36 cellular contexts compared by ENCODE assay signal in genomic region chr2:37864217-37864616, GRCh38.
"Had no signal": no experiment of that assay in that cellular context is flagged by ENCODE, and none has a peak within 500 bp of the region (broad histone marks: within the 10 kb centered on the region; RNA-seq: fewer than 3 reads in every experiment).

No MANE protein-coding gene starts in this region.

- FAIRE-seq: astrocyte had no signal

- ATAC-seq: activated naive CD4-positive, alpha-beta T cell treated with anti-CD3 and anti-CD28 coated beads, Interleukin-2, amount 50 U/mL, for 72 hours; activated T-cell treated with anti-CD3 and anti-CD28 coated beads, Interleukin-2, amount 50 U/mL, for 4 hours; body of pancreas; PC-3; Right ventricle myocardium inferior had no signal

- H3K36me3 ChIP-seq: adrenal gland, Peyer's patch had no signal

- H3K4me3 Mint-ChIP-seq: activated B cell treated with CpG ODN at 0.5 μM for 24 hours; activated CD4-positive, alpha-beta memory T cell treated with anti-CD3 and anti-CD28 coated beads for 36 hours; activated naive CD4-positive, alpha-beta T cell treated with anti-CD3 and anti-CD28 coated beads for 36 hours; activated T-cell treated with anti-CD3 and anti-CD28 coated beads, Interleukin-2, amount 50 U/mL, for 4 hours; activated T-helper 1 cell treated with anti-CD3 and anti-CD28 coated beads, Interleukin-12 subunit alpha, Interleukin-12 subunit beta, Interleukin-2, Interleukin-4 antibody, amounts not matched to agents 30 ng/mL and 10 ng/mL and 1 ng/mL, durations not matched to agents 14 hours and 24 hours and 36 hours had no signal

- H3K9me3 ChIP-seq: adrenal gland, Peyer's patch had no signal

- H3K27me3 ChIP-seq: adrenal gland, body of pancreas, Peyer's patch had no signal

- DNase-seq: activated B cell treated with CpG ODN at 0.5 μM for 24 hours; activated CD4-positive, alpha-beta memory T cell treated with anti-CD3 and anti-CD28 coated beads for 36 hours; activated CD4-positive, alpha-beta T cell treated with anti-CD3 and anti-CD28 coated beads for 4 hours; activated CD4-positive, alpha-beta T cell treated with anti-CD3 and anti-CD28 coated beads, Interleukin-2, amount 50 U/mL, for 1 hour; activated CD4-positive, CD25-positive, alpha-beta regulatory T cell treated with anti-CD3 and anti-CD28 coated beads, Interleukin-2, amount 50 U/mL, for 72 hours; activated CD8-positive, alpha-beta memory T cell treated with anti-CD3 and anti-CD28 coated beads, Interleukin-2, amount 50 U/mL, for 4 hours; activated gamma-delta T cell treated with Interleukin-2 at 50 U/mL for 16 hours; activated naive CD4-positive, alpha-beta T cell treated with anti-CD3 and anti-CD28 coated beads for 36 hours; activated T-cell treated with anti-CD3 and anti-CD28 coated beads for 4 hours; activated T-cell treated with anti-CD3 and anti-CD28 coated beads, Interleukin-2, amount 50 U/mL, for 4 hours; adrenal gland; body of pancreas; caudate nucleus; Kasumi-1; KG1; MM.1S; MV-4-11; NCI-H1092; NCI-H1436 treated with DMSO at 0.1 percent for 48 hours; NCI-H1694 treated with DMSO at 0.1 percent for 48 hours; NCI-H2029; NCI-H510A; NCI-H748 treated with DMSO at 0.1 percent for 48 hours; NK-92 treated with Interleukin-12 subunit alpha and Interleukin-12 subunit beta, amount 100 ng/mL, for 24 hours; PC-3; Peyer's patch; SIG-M5; SW 1271; T-helper 1 cell; T-helper 2 cell; T1000 had no signal

- H3K4me3 ChIP-seq: adrenal gland, body of pancreas, Peyer's patch had no signal

- H3K4me1 ChIP-seq: adrenal gland, Peyer's patch had no signal

- H3K9me3 Mint-ChIP-seq: activated T-helper 1 cell treated with anti-CD3 and anti-CD28 coated beads, Interleukin-12 subunit alpha, Interleukin-12 subunit beta, Interleukin-2, Interleukin-4 antibody, amounts not matched to agents 30 ng/mL and 10 ng/mL and 1 ng/mL, durations not matched to agents 14 hours and 24 hours and 36 hours had no signal

- H3K36me3 Mint-ChIP-seq: activated CD4-positive, alpha-beta memory T cell treated with anti-CD3 and anti-CD28 coated beads for 36 hours; activated naive CD4-positive, alpha-beta T cell treated with anti-CD3 and anti-CD28 coated beads, Interleukin-2, amount 50 U/mL, for 72 hours had no signal

- H3K27ac ChIP-seq: adrenal gland, body of pancreas, Peyer's patch, RWPE1 had no signal

- H3K4me1 Mint-ChIP-seq: activated B cell treated with CpG ODN at 0.5 μM for 24 hours had no signal

- H3K27ac Mint-ChIP-seq: activated B cell treated with CpG ODN at 0.5 μM for 24 hours; activated CD4-positive, alpha-beta memory T cell treated with anti-CD3 and anti-CD28 coated beads for 36 hours; activated naive CD4-positive, alpha-beta T cell treated with anti-CD3 and anti-CD28 coated beads for 36 hours; activated naive CD4-positive, alpha-beta T cell treated with anti-CD3 and anti-CD28 coated beads, Interleukin-2, amount 50 U/mL, for 72 hours; activated T-helper 1 cell treated with anti-CD3 and anti-CD28 coated beads, Interleukin-12 subunit alpha, Interleukin-12 subunit beta, Interleukin-2, Interleukin-4 antibody, amounts not matched to agents 30 ng/mL and 10 ng/mL and 1 ng/mL, durations not matched to agents 14 hours and 24 hours and 36 hours had no signal
